In genomic region chr6:162489406-162489976, GRCh38 we compare ENCODE assay signal across 35 cellular contexts.
"Had no signal": no experiment of that assay in that cellular context is flagged by ENCODE, and none has a peak within 500 bp of the region (broad histone marks: within the 10 kb centered on the region; RNA-seq: fewer than 3 reads in every experiment).

No MANE protein-coding gene starts in this region.

- H3K27ac Mint-ChIP-seq: activated B cell treated with CpG ODN at 0.5 μM for 24 hours; activated CD4-positive, alpha-beta memory T cell treated with anti-CD3 and anti-CD28 coated beads for 36 hours; activated CD4-positive, alpha-beta T cell treated with anti-CD3 and anti-CD28 coated beads, Interleukin-2, amount 10 ng/mL, durations not matched to agents 24 days and 14 days; activated CD8-positive, alpha-beta T cell treated with anti-CD3 and anti-CD28 coated beads for 36 hours; activated naive CD4-positive, alpha-beta T cell treated with anti-CD3 and anti-CD28 coated beads for 36 hours; activated naive CD8-positive, alpha-beta T cell treated with anti-CD3 and anti-CD28 coated beads for 36 hours; activated T-cell treated with anti-CD3 and anti-CD28 coated beads, Interleukin-2, amount 50 U/mL, for 72 hours; activated T-helper 1 cell treated with anti-CD3 and anti-CD28 coated beads, Interleukin-12 subunit alpha, Interleukin-12 subunit beta, Interleukin-2, Interleukin-4 antibody, amounts not matched to agents 30 ng/mL and 10 ng/mL and 1 ng/mL, durations not matched to agents 14 hours and 24 hours and 36 hours; activated T-helper 17 cell treated with anti-CD3 and anti-CD28 coated beads, Interleukin-2, amount 50 U/mL, for 72 hours; T-cell; T-helper 17 cell; T-helper 2 cell treated with Interferon-gamma antibody and Interleukin-4, amounts not matched to agents 5 μg/mL and 100 μg/mL, for 36 hours had no signal

- H3K4me3 Mint-ChIP-seq: activated B cell treated with CpG ODN at 0.5 μM for 24 hours; activated CD4-positive, alpha-beta memory T cell treated with anti-CD3 and anti-CD28 coated beads for 36 hours; activated CD4-positive, alpha-beta T cell treated with anti-CD3 and anti-CD28 coated beads, Interleukin-2, amount 10 ng/mL, durations not matched to agents 24 days and 14 days; activated CD8-positive, alpha-beta T cell treated with anti-CD3 and anti-CD28 coated beads for 36 hours; activated naive CD4-positive, alpha-beta T cell treated with anti-CD3 and anti-CD28 coated beads for 36 hours; activated naive CD8-positive, alpha-beta T cell treated with anti-CD3 and anti-CD28 coated beads for 36 hours; activated T-cell treated with anti-CD3 and anti-CD28 coated beads, Interleukin-2, amount 50 U/mL, for 4 hours; activated T-cell treated with anti-CD3 and anti-CD28 coated beads, Interleukin-2, amount 50 U/mL, for 72 hours; activated T-helper 1 cell treated with anti-CD3 and anti-CD28 coated beads, Interleukin-12 subunit alpha, Interleukin-12 subunit beta, Interleukin-2, Interleukin-4 antibody, amounts not matched to agents 30 ng/mL and 10 ng/mL and 1 ng/mL, durations not matched to agents 14 hours and 24 hours and 36 hours; activated T-helper 17 cell treated with anti-CD3 and anti-CD28 coated beads, Interleukin-2, amount 50 U/mL, for 72 hours; central memory CD8-positive, alpha-beta T cell; T-cell; T-helper 17 cell; T-helper 2 cell treated with Interferon-gamma antibody and Interleukin-4, amounts not matched to agents 5 μg/mL and 100 μg/mL, for 36 hours had no signal

- H3K9me3 Mint-ChIP-seq: activated CD4-positive, alpha-beta memory T cell treated with anti-CD3 and anti-CD28 coated beads for 36 hours; activated CD4-positive, alpha-beta T cell treated with anti-CD3 and anti-CD28 coated beads, Interleukin-2, amount 10 ng/mL, durations not matched to agents 24 days and 14 days; activated CD8-positive, alpha-beta T cell treated with anti-CD3 and anti-CD28 coated beads for 36 hours; activated naive CD4-positive, alpha-beta T cell treated with anti-CD3 and anti-CD28 coated beads for 36 hours; activated naive CD4-positive, alpha-beta T cell treated with anti-CD3 and anti-CD28 coated beads, Interleukin-2, amount 50 U/mL, for 72 hours; activated naive CD8-positive, alpha-beta T cell treated with anti-CD3 and anti-CD28 coated beads for 36 hours; activated T-cell treated with anti-CD3 and anti-CD28 coated beads, Interleukin-2, amount 50 U/mL, for 4 hours; activated T-cell treated with anti-CD3 and anti-CD28 coated beads, Interleukin-2, amount 50 U/mL, for 72 hours; activated T-helper 1 cell treated with anti-CD3 and anti-CD28 coated beads, Interleukin-12 subunit alpha, Interleukin-12 subunit beta, Interleukin-2, Interleukin-4 antibody, amounts not matched to agents 30 ng/mL and 10 ng/mL and 1 ng/mL, durations not matched to agents 14 hours and 24 hours and 36 hours had no signal

- H3K4me1 ChIP-seq: adrenal gland, body of pancreas had no signal

- H3K27ac ChIP-seq: adrenal gland, body of pancreas, cardiac muscle cell, VCaP had no signal

- H3K4me1 Mint-ChIP-seq: activated B cell treated with CpG ODN at 0.5 μM for 24 hours; activated CD4-positive, alpha-beta T cell treated with anti-CD3 and anti-CD28 coated beads, Interleukin-2, amount 10 ng/mL, durations not matched to agents 24 days and 14 days; activated naive CD8-positive, alpha-beta T cell treated with anti-CD3 and anti-CD28 coated beads for 36 hours; activated T-helper 17 cell treated with anti-CD3 and anti-CD28 coated beads, Interleukin-2, amount 50 U/mL, for 72 hours; central memory CD8-positive, alpha-beta T cell; T-cell; T-helper 17 cell had no signal

- H3K27me3 Mint-ChIP-seq: activated B cell treated with CpG ODN at 0.5 μM for 24 hours; activated CD4-positive, alpha-beta memory T cell treated with anti-CD3 and anti-CD28 coated beads for 36 hours; activated CD4-positive, alpha-beta T cell treated with anti-CD3 and anti-CD28 coated beads, Interleukin-2, amount 10 ng/mL, durations not matched to agents 24 days and 14 days; activated CD8-positive, alpha-beta T cell treated with anti-CD3 and anti-CD28 coated beads for 36 hours; activated naive CD8-positive, alpha-beta T cell treated with anti-CD3 and anti-CD28 coated beads for 36 hours; activated T-helper 17 cell treated with anti-CD3 and anti-CD28 coated beads, Interleukin-2, amount 50 U/mL, for 72 hours; central memory CD8-positive, alpha-beta T cell; T-cell; T-helper 17 cell had no signal

- ATAC-seq: activated CD8-positive, alpha-beta T cell treated with anti-CD3 and anti-CD28 coated beads for 36 hours; activated naive CD4-positive, alpha-beta T cell treated with anti-CD3 and anti-CD28 coated beads, Interleukin-2, amount 50 U/mL, for 72 hours; activated T-cell treated with anti-CD3 and anti-CD28 coated beads, Interleukin-2, amount 50 U/mL, for 4 hours; activated T-cell treated with anti-CD3 and anti-CD28 coated beads, Interleukin-2, amount 50 U/mL, for 72 hours; activated T-helper 17 cell treated with anti-CD3 and anti-CD28 coated beads, Interleukin-2, amount 50 U/mL, for 72 hours; body of pancreas; T-cell; T-helper 17 cell had no signal

- DNase-seq: activated B cell treated with CpG ODN at 0.5 μM for 24 hours; activated CD4-positive, alpha-beta memory T cell treated with anti-CD3 and anti-CD28 coated beads for 36 hours; activated CD4-positive, alpha-beta T cell treated with anti-CD3 and anti-CD28 coated beads for 4 hours; activated CD4-positive, alpha-beta T cell treated with anti-CD3 and anti-CD28 coated beads, Interleukin-2, amount 10 ng/mL, durations not matched to agents 24 days and 14 days; activated CD4-positive, alpha-beta T cell treated with anti-CD3 and anti-CD28 coated beads, Interleukin-2, amount 50 U/mL, for 1 hour; activated CD4-positive, alpha-beta T cell treated with anti-CD3 and anti-CD28 coated beads, Interleukin-2, amount 50 U/mL, for 4 hours; activated CD4-positive, CD25-positive, alpha-beta regulatory T cell treated with anti-CD3 and anti-CD28 coated beads, Interleukin-2, amount 50 U/mL, for 72 hours; activated CD8-positive, alpha-beta memory T cell treated with anti-CD3 and anti-CD28 coated beads, Interleukin-2, amount 50 U/mL, for 4 hours; activated CD8-positive, alpha-beta T cell treated with anti-CD3 and anti-CD28 coated beads for 36 hours; activated effector memory CD4-positive, alpha-beta T cell treated with anti-CD3 and anti-CD28 coated beads, Interleukin-2, amount 50 U/mL, for 16 hours; activated gamma-delta T cell treated with Interleukin-2 at 50 U/mL for 16 hours; activated naive CD4-positive, alpha-beta T cell; activated naive CD4-positive, alpha-beta T cell treated with anti-CD3 and anti-CD28 coated beads for 36 hours; activated naive CD4-positive, alpha-beta T cell treated with anti-CD3 and anti-CD28 coated beads, Interleukin-2, amount 50 U/mL, for 16 hours; activated naive CD8-positive, alpha-beta T cell treated with anti-CD3 and anti-CD28 coated beads for 36 hours; activated T-cell treated with anti-CD3 and anti-CD28 coated beads for 4 hours; activated T-cell treated with anti-CD3 and anti-CD28 coated beads, Interleukin-2, amount 50 U/mL, for 1 hour; activated T-cell treated with anti-CD3 and anti-CD28 coated beads, Interleukin-2, amount 50 U/mL, for 4 hours; activated T-cell treated with anti-CD3 and anti-CD28 coated beads, Interleukin-2, amount 50 U/mL, for 72 hours; adrenal gland; amniotic stem cell; aorta; body of pancreas; caudate nucleus; cerebellar nuclear complex; T-cell; T-helper 17 cell; T-helper 9 cell had no signal

- H3K36me3 Mint-ChIP-seq: activated CD4-positive, alpha-beta memory T cell treated with anti-CD3 and anti-CD28 coated beads for 36 hours; activated naive CD8-positive, alpha-beta T cell treated with anti-CD3 and anti-CD28 coated beads for 36 hours had no signal

- H3K4me3 ChIP-seq: adrenal gland, body of pancreas, cardiac muscle cell had no signal

- H3K36me3 ChIP-seq: adrenal gland, cardiac muscle cell had no signal

- H3K27me3 ChIP-seq: adrenal gland, body of pancreas, cardiac muscle cell had no signal

- H3K9me3 ChIP-seq: adrenal gland, body of pancreas had no signal
